ENCODE assay signal across 22 cellular contexts in the genomic region with DNA sequence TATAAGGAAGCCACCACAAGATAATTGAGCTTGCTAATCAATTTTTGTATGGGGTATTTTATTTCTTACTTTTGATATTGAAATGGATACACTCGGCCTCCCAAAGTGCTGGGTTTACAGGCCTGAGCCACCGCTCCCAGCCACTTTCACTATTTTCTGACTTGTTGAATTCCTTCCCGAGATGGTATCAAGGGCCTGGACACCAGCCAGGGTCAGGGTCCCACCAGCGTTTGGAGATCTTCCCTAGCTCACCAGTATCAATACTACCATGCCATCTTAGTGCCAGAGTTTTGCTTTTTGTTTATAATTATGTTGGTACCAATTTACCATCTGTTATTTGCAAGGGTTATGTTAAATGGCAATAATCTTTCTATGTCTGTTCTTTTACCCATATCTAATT.
"Had no signal": no experiment of that assay in that cellular context is flagged by ENCODE, and none has a peak within 500 bp of the region (broad histone marks: within the 10 kb centered on the region; RNA-seq: fewer than 3 reads in every experiment).

No MANE protein-coding gene starts in this region.

- H3K9me3 Mint-ChIP-seq: nephron had no signal

- H3K9me3 ChIP-seq: esophagus squamous epithelium, pancreas, prostate gland, right lobe of liver, stomach had no signal

- H3K4me3 Mint-ChIP-seq: nephron, type B pancreatic cell had no signal

- H3K36me3 ChIP-seq: esophagus squamous epithelium, pancreas, prostate gland, right lobe of liver, stomach had no signal

- ATAC-seq: left colon; left ventricle myocardium superior; pancreas; right lobe of liver; stimulated activated naive B cell treated with anti-CD40 and anti-IgM and Interleukin-4, amounts not matched to agents 10 μg/mL and 1 μg/mL and 100 μg/mL, for 72 hours had no signal

- FAIRE-seq: pancreas, urothelium cell line had no signal

- H3K4me2 ChIP-seq: hepatocyte had no signal

- H3K4me3 ChIP-seq: esophagus squamous epithelium, hepatocyte, lung, pancreas, prostate gland, right lobe of liver, stomach had no signal

- H3K4me1 ChIP-seq: prostate gland, right lobe of liver had no signal

- H2AFZ ChIP-seq: hepatocyte had no signal

- H3K27ac ChIP-seq: esophagus squamous epithelium, hepatocyte, pancreas, prostate gland, right lobe of liver, stomach had no signal

- H3K27me3 ChIP-seq: esophagus squamous epithelium, hepatocyte, pancreas, right lobe of liver, stomach had no signal

- H3K27ac Mint-ChIP-seq: nephron had no signal

- DNase-seq: effector memory CD4-positive, alpha-beta T cell; esophagus squamous epithelium; foreskin fibroblast; head of caudate nucleus; left colon; left ventricle myocardium superior; mesenchymal stem cell; midbrain; occipital lobe; pancreas; retina; right lobe of liver; stimulated activated CD4-positive, alpha-beta T cell treated with anti-CD3 and anti-CD28 coated beads, Interleukin-4, amount 100 ng/mL, for 24 hours; stimulated activated naive B cell treated with anti-CD40 and anti-IgM and Interleukin-4, amounts not matched to agents 10 μg/mL and 1 μg/mL and 100 μg/mL, for 72 hours; stomach; substantia nigra had no signal

- H3K27me3 Mint-ChIP-seq: stimulated activated naive B cell treated with anti-CD40 and anti-IgM and Interleukin-4, amounts not matched to agents 10 μg/mL and 1 μg/mL and 100 μg/mL, for 72 hours; type B pancreatic cell had no signal
